Comparison of ENCODE assay signal across 8 cellular contexts in the genomic region with DNA sequence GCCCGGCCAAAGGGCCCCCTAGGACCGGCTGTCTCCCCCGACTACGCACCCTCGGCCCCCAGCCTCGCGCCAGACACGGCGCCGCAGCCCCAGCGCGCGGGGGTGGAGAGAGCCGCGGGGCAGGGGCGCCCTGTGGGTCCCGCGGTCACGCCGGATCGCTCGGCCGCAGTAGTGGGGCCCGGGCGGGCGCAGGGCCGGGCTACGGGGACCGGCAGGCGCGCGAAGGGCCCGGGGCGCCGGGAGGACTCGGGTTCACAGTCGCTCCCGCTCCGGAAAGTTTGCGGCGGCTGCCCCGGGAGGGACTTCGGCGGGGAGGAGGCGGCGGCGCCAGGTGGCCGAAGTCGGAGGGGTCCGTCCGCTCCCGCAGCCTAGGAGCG. TPM values are rescaled to one million over a fixed set of nuclear protein-coding genes. Genes with fewer than 3 reads are reported as not detected.
DNase-seq lines count a peak whose midpoint lies in the region; TF ChIP-seq lines count a peak whose summit lies in the region.

No MANE protein-coding gene starts in this region.

- H3K27ac Mint-ChIP-seq in Calu3 (ENCODE audit: unreplicated experiment) = peak overlapping the region; percentile 32

- H3K27me3 Mint-ChIP-seq in Calu3 (ENCODE audit: unreplicated experiment) = peaks cover 14% of the 10 kb centered on the region

- no peaks in the 10 kb centered on the region for H3K27me3 ChIP-seq in esophagus muscularis mucosa
- peaks cover 20% of the 10 kb centered on the region for H3K27me3 ChIP-seq in neural cell (ENCODE audit: insufficient read depth, low read depth, low read length)
- peaks cover 8% of the 10 kb centered on the region; the same call in 1 of the 2 replicates for H3K27me3 ChIP-seq in PC-9 (ENCODE audit: insufficient read depth, low read depth)

- intact Hi-C loops in Calu3 (cut with micrococcal nuclease; ENCODE audit: unreplicated experiment) (no loop called here), esophagus muscularis mucosa (cut with DNase I) (loop anchor here (5.0 kb wide), 2 partner anchors 34 to 61 kb away; partner anchors contain the start of genes ZNF124 and ZNF670), PC-9 (cut with micrococcal nuclease; ENCODE audit: unreplicated experiment) (no loop called here)

- H3K36me3 Mint-ChIP-seq in Calu3 (ENCODE audit: insufficient read depth, unreplicated experiment) = peaks cover 30% of the 10 kb centered on the region

- H3K27ac ChIP-seq in RWPE1 (peak overlapping the region; percentile 72), esophagus muscularis mucosa (replicated peaks in 1 of 4) (peak overlapping the region; percentile 89 to 95 (median 92)), neural cell (ENCODE audit: low read length) (no peak overlapping the region), PC-9 (no peak overlapping the region)

- peak overlapping the region; percentile 49 for H3K9ac ChIP-seq in neural cell (ENCODE audit: low read length)

- H3K36me3 ChIP-seq in esophagus muscularis mucosa (no peaks in the 10 kb centered on the region), neural cell (ENCODE audit: insufficient read depth, low read length) (no peaks in the 10 kb centered on the region), PC-9 (ENCODE audit: low read depth) (no peaks in the 10 kb centered on the region)

- H3F3A ChIP-seq in neural cell (ENCODE audit: insufficient read depth, low read length, poor library complexity, severe bottlenecking) (no peaks in the 10 kb centered on the region), PC-9 (ENCODE audit: insufficient read depth, low read depth) (no peaks in the 10 kb centered on the region)

- no peak overlapping the region for H2AFZ ChIP-seq in neural cell (ENCODE audit: low read depth, low read length)
- no peak overlapping the region for H2AFZ ChIP-seq in PC-9

- no peaks in the 10 kb centered on the region for H4K20me1 ChIP-seq in neural cell (ENCODE audit: insufficient read depth)
- no peaks in the 10 kb centered on the region for H4K20me1 ChIP-seq in PC-9 (ENCODE audit: insufficient read depth)

- H3K4me2 ChIP-seq in neural cell (ENCODE audit: low read length) = no peak overlapping the region
- H3K4me2 ChIP-seq in PC-9 = no peak overlapping the region

- POLR2A ChIA-PET in RWPE1 (lab: Yijun Ruan, JAX; ENCODE audit: low non-redundant PET) (no interaction called here), PC-9 (lab: Charles Lee; ENCODE audit: unreplicated experiment) (no interaction called here)

- peaks cover 8% of the 10 kb centered on the region for H3K4me1 Mint-ChIP-seq in Calu3 (ENCODE audit: low read depth, unreplicated experiment)

- peak overlapping the region; percentile 76 for H3K4me3 Mint-ChIP-seq in Calu3 (ENCODE audit: low read depth, unreplicated experiment)

- CTCF ChIA-PET in Calu3 (lab: Charles Lee) (interaction anchor here (1.2 kb wide), 1 partner anchor 14 kb away, joined by 14 read pairs; no protein-coding TSS in a partner anchor), RWPE1 (lab: Yijun Ruan, JAX) (no interaction called here), PC-9 (lab: Charles Lee) (interaction anchor here (0.6 kb wide), 1 partner anchor 179 kb away, joined by 4 read pairs; no protein-coding TSS in a partner anchor)

- DNase-seq in Calu3 (peak; percentile 28), RWPE1 (ENCODE audit: low spot score) (no peak), esophagus muscularis mucosa (ENCODE audit: extremely low spot score) (no peak), PC-9 (no peak), NCI-H226 (no peak), NCI-H524 (lab: John Stamatoyannopoulos, UW) (no peak), NCI-H345 treated with DMSO at 0.1 percent for 48 hours (lab: John Stamatoyannopoulos, UW; ENCODE audit: unreplicated experiment) (no peak)

- peaks cover 12 to 26% (median 22%) of the 10 kb centered on the region in 4 donors for H3K4me1 ChIP-seq in esophagus muscularis mucosa
- no peaks in the 10 kb centered on the region for H3K4me1 ChIP-seq in PC-9 (replicated peaks; ENCODE audit: insufficient read depth)

- H3K4me3 ChIP-seq in esophagus muscularis mucosa (peak overlapping the region; percentile 72 to 97 (median 86)), neural cell (ENCODE audit: low read length) (peak overlapping the region; percentile 67), PC-9 (no peak overlapping the region)

- under 1% methylated on average over 30 of the region's 53 CpGs for WGBS in esophagus muscularis mucosa

- TF ChIP-seq EP300 in esophagus muscularis mucosa (IDR thresholded peaks at IDR 0.05) (no peak), neural cell (conservative IDR thresholded peaks at IDR 0.05; ENCODE audit: poor library complexity, severe bottlenecking) (no peak)

- H3K9me2 ChIP-seq in neural cell (ENCODE audit: insufficient read depth, low read length) (no peaks in the 10 kb centered on the region), PC-9 (ENCODE audit: insufficient read depth) (no peaks in the 10 kb centered on the region)

- no peaks in the 10 kb centered on the region for H3K9me3 ChIP-seq in esophagus muscularis mucosa
- H3K9me3 ChIP-seq in neural cell (ENCODE audit: low read length) = no peaks in the 10 kb centered on the region
- H3K9me3 ChIP-seq in PC-9 (ENCODE audit: insufficient read depth, low read depth) = no peaks in the 10 kb centered on the region

- TF ChIP-seq POLR2A in esophagus muscularis mucosa (IDR thresholded peaks at IDR 0.05; ENCODE audit: low read depth) = no peak

- BruUV-seq in Calu3 (replicated peaks; lab: Mats Ljungman, UMichigan) (no TSS peak), PC-9 (replicated peaks; lab: Mats Ljungman, UMichigan) (no TSS peak)

- TF ChIP-seq CTCF in Calu3 (IDR thresholded peaks at IDR 0.05; ENCODE audit: unreplicated experiment) (no peak), RWPE1 (conservative IDR thresholded peaks at IDR 0.05; ENCODE audit: low read depth) (no peak), esophagus muscularis mucosa (IDR thresholded peaks at IDR 0.05) (no peak), neural cell (IDR thresholded peaks at IDR 0.05; ENCODE audit: poor library complexity, severe bottlenecking) (no peak), PC-9 (conservative IDR thresholded peaks at IDR 0.05) (no peak)

- H3K79me2 ChIP-seq in neural cell (replicated peaks; ENCODE audit: insufficient read depth, low read length) (no peaks in the 10 kb centered on the region), PC-9 (ENCODE audit: low read depth) (no peaks in the 10 kb centered on the region)

- peaks cover 15% of the 10 kb centered on the region for H3K9me3 Mint-ChIP-seq in Calu3 (ENCODE audit: low read depth, unreplicated experiment)

- TF ChIP-seq RAD21 in neural cell (conservative IDR thresholded peaks at IDR 0.05) = no peak

TF ChIP-seq in neural cell, 6 proteins besides CTCF, POLR2A, EP300 and RAD21:
- no peak for TF ChIP-seq POLR2AphosphoS5 (IDR thresholded peaks at IDR 0.05)

RNA-seq across cellular contexts. Expression of gene ZNF669, which starts 7.1 kb away (rescaled TPM):
- total RNA-seq in Calu3 (2022) (8.9 and 10.5 TPM in 2 replicates), esophagus muscularis mucosa (1 to 10 TPM; 4.8 to 6.2 (median 5.9) TPM), PC-9 (2021) (5.3 and 7.0 TPM in 2 replicates)
- 22.7 and 29.9 TPM in 2 replicates for polyA plus RNA-seq in neural cell
- 62.6 and 70.2 TPM in 2 replicates for polyA minus RNA-seq in neural cell

RNA-seq across cellular contexts. Expression of gene ZNF670, which starts 32.6 kb away (rescaled TPM):
- total RNA-seq in Calu3 (2022) (3.9 and 6.1 TPM in 2 replicates), esophagus muscularis mucosa (1 to 10 TPM; 2.1 to 4.0 (median 2.3) TPM), PC-9 (2021) (2.4 and 2.5 TPM in 2 replicates)
- 9.3 and 10.6 TPM in 2 replicates for polyA plus RNA-seq in neural cell
- polyA minus RNA-seq in neural cell = 25.9 and 26.3 TPM in 2 replicates

Comparison
In these comparisons a context has a peak if more than half of its experiments do, and no peak if none do; other contexts are left out.
1. H3K27ac ChIP-seq: peak in RWPE1 (single experiment) and esophagus muscularis mucosa (4 of 4); none in neural cell (single experiment) and PC-9 (single experiment).